ENCODE assay signal across 11 cellular contexts in genomic region chr12:1918081-1918874, GRCh38. TPM values are rescaled to one million over a fixed set of nuclear protein-coding genes. Genes with fewer than 3 reads are reported as not detected.
DNase-seq lines count a peak whose midpoint lies in the region; ATAC-seq and TF ChIP-seq lines count a peak whose summit lies in the region.
"Had no signal": no experiment of that assay in that cellular context is flagged by ENCODE, and none has a peak within 500 bp of the region (broad histone marks: within the 10 kb centered on the region; RNA-seq: fewer than 3 reads in every experiment).

TSS of gene CACNA2D4 (minus strand) at chr12:1918652. CDS start at chr12:1918473, 179 bp downstream.

- no CpG with 5 or more reads among the region's 18 CpGs for WGBS in H9 (ENCODE audit: extremely low coverage, insufficient read length, low lambda C conversion rate)

- H3K4me1 ChIP-seq in H9 (ENCODE audit: insufficient read depth, low read length), result no peaks in the 10 kb centered on the region
- peaks cover 11 to 23% of the 10 kb centered on the region in 2 donors for H3K4me1 ChIP-seq in naive thymus-derived CD4-positive, alpha-beta T cell (ENCODE audit: control insufficient read depth in 2 of 2, insufficient read depth in 2 of 2, low read length in 2 of 2)
- H3K4me1 ChIP-seq: pancreas had no signal

- H2AK5ac ChIP-seq in H9 (ENCODE audit: insufficient read length, low read length), result no peak within 1 kb of the TSS

- no peaks in the 10 kb centered on the region for H4K20me1 ChIP-seq in H9 (ENCODE audit: control insufficient read depth, insufficient read depth, insufficient read length)

- H3K79me2 ChIP-seq in H9 (ENCODE audit: insufficient read depth, low read length), result no peaks in the 10 kb centered on the region

- no peaks in the 10 kb centered on the region for H3K23me2 ChIP-seq in H9 (ENCODE audit: insufficient read length, low read depth, low read length, poor library complexity, severe bottlenecking)

- H2AFZ ChIP-seq in H9 (ENCODE audit: low read length), result no peak within 1 kb of the TSS

- no peak within 1 kb of the TSS for H3K27ac ChIP-seq in H9 (ENCODE audit: insufficient read length, low read depth, low read length)
- no peak within 1 kb of the TSS for H3K27ac ChIP-seq in naive thymus-derived CD4-positive, alpha-beta T cell (ENCODE audit: low read depth, low read length)

- H3K27me3 ChIP-seq in H9 (ENCODE audit: insufficient read depth, low read length), result no peaks in the 10 kb centered on the region
- H3K27me3 ChIP-seq in naive thymus-derived CD4-positive, alpha-beta T cell (ENCODE audit: control insufficient read depth in 2 of 2, insufficient read depth in 2 of 2, low read length in 2 of 2), result no peaks in the 10 kb centered on the region
- H3K27me3 ChIP-seq: pancreas had no signal

- H3K4me1 Mint-ChIP-seq in H9 (peaks cover 16 to 51% of the 10 kb centered on the region in 2 experiments), brain (peaks cover 54% of the 10 kb centered on the region), HFFc6 (ENCODE audit: low read depth) (no peaks in the 10 kb centered on the region; the same call in 1 of the 2 replicates)
- H3K4me1 Mint-ChIP-seq in naive thymus-derived CD4-positive, alpha-beta T cell, result peaks cover 18 to 43% (median 33%) of the 10 kb centered on the region in 7 donors

- no peak within 1 kb of the TSS for H3K14ac ChIP-seq in H9 (ENCODE audit: insufficient read depth, low read length)

- no peak within 1 kb of the TSS for H3K4ac ChIP-seq in H9 (ENCODE audit: low read depth, low read length)

- no peak within 1 kb of the TSS for H3K4me3 ChIP-seq in naive thymus-derived CD4-positive, alpha-beta T cell (ENCODE audit: low read length)

- H3K36me3 ChIP-seq in naive thymus-derived CD4-positive, alpha-beta T cell (ENCODE audit: control insufficient read depth in 2 of 3, insufficient read depth in 3 of 3, low read length in 3 of 3), result no peaks in the 10 kb centered on the region
- H3K36me3 ChIP-seq: pancreas had no signal

- H3K9ac ChIP-seq in H9 (ENCODE audit: extremely low read depth, insufficient read length, low read length), result no peak within 1 kb of the TSS

- H3T11ph ChIP-seq in H9 (ENCODE audit: low read length), result no peak within 1 kb of the TSS

- no peak within 1 kb of the TSS for H2BK20ac ChIP-seq in H9 (ENCODE audit: low read depth, low read length, poor library complexity, severe bottlenecking)

- ATAC-seq in naive thymus-derived CD4-positive, alpha-beta T cell, result no peak
- ATAC-seq in GM19023 (IDR thresholded peaks at IDR 0.05; ENCODE audit: unreplicated experiment), result no peak
- ATAC-seq: stimulated activated naive CD8-positive, alpha-beta T cell treated with anti-CD3 and anti-CD28 coated beads, Interleukin-15, amount 100 ng/mL, for 72 hours had no signal

- H3K36me3 Mint-ChIP-seq in H9 (ENCODE audit: insufficient read depth in 1 of 3, low read depth in 3 of 3) (no peaks in the 10 kb centered on the region; a peak in 1 of 7 replicates), brain (no peaks in the 10 kb centered on the region), HFFc6 (ENCODE audit: low read depth) (no peaks in the 10 kb centered on the region)
- H3K36me3 Mint-ChIP-seq in naive thymus-derived CD4-positive, alpha-beta T cell, result peaks cover 0 to 7% (median 0%) of the 10 kb centered on the region in 5 donors

- POLR2A ChIA-PET in naive thymus-derived CD4-positive, alpha-beta T cell (lab: Charles Lee), result interaction anchor here (0.6 to 1.3 kb wide), 4 partner anchors 36 to 123 kb away, joined by 3 to 4 read pairs (median 3); no protein-coding TSS in a partner anchor

- no peak within 1 kb of the TSS for H3K56ac ChIP-seq in H9 (ENCODE audit: insufficient read length, low read depth, low read length)

- intact Hi-C loops in naive thymus-derived CD4-positive, alpha-beta T cell (cut with micrococcal nuclease), result no loop called here

- H3K18ac ChIP-seq in H9 (ENCODE audit: insufficient read length, low read depth, low read length), result no peak within 1 kb of the TSS

- H3K23ac ChIP-seq in H9 (ENCODE audit: insufficient read length, low read depth, low read length), result no peak within 1 kb of the TSS

- no peak within 1 kb of the TSS for H4K5ac ChIP-seq in H9 (ENCODE audit: insufficient read length, low read depth, low read length)

- no peak within 1 kb of the TSS for H2BK120ac ChIP-seq in H9 (ENCODE audit: low read depth, low read length, poor library complexity, severe bottlenecking)

- no peak within 1 kb of the TSS for H2BK5ac ChIP-seq in H9 (ENCODE audit: insufficient read length, low read length)

- CTCF ChIA-PET in naive thymus-derived CD4-positive, alpha-beta T cell (lab: Charles Lee), result interaction anchor here (1.0 to 1.2 kb wide), 2 partner anchors 21 to 22 kb away, joined by 3 to 5 read pairs; no protein-coding TSS in a partner anchor

- no peak within 1 kb of the TSS for H3K4me2 ChIP-seq in H9 (ENCODE audit: insufficient read depth, insufficient read length, low read length)

- no peaks in the 10 kb centered on the region for H3K9me3 ChIP-seq in H9 (ENCODE audit: control insufficient read depth, low read depth, low read length)
- no peaks in the 10 kb centered on the region for H3K9me3 ChIP-seq in naive thymus-derived CD4-positive, alpha-beta T cell (ENCODE audit: control insufficient read depth in 2 of 3, low read length in 3 of 3)
- H3K9me3 ChIP-seq: pancreas had no signal

- H3K27me3 Mint-ChIP-seq in H9 (ENCODE audit: low read depth) (no peaks in the 10 kb centered on the region; the same call in none of the 2 replicates), brain (peaks cover 5% of the 10 kb centered on the region), HFFc6 (ENCODE audit: insufficient read depth) (peaks cover 24% of the 10 kb centered on the region)
- peaks cover 0 to 29% (median 4%) of the 10 kb centered on the region in 5 donors for H3K27me3 Mint-ChIP-seq in naive thymus-derived CD4-positive, alpha-beta T cell

- no peak within 1 kb of the TSS for H2BK12ac ChIP-seq in H9 (ENCODE audit: insufficient read length, low read depth, low read length)

- no peaks in the 10 kb centered on the region for H3K9me3 Mint-ChIP-seq in H9
- H3K9me3 Mint-ChIP-seq in brain, result peaks cover 0 to 4% (median 0%) of the 10 kb centered on the region in 5 experiments
- H3K9me3 Mint-ChIP-seq in naive thymus-derived CD4-positive, alpha-beta T cell, result no peaks in the 10 kb centered on the region
- no peaks in the 10 kb centered on the region for H3K9me3 Mint-ChIP-seq in HFFc6
- H3K9me3 Mint-ChIP-seq: stimulated activated naive CD8-positive, alpha-beta T cell treated with anti-CD3 and anti-CD28 coated beads, Interleukin-15, amount 100 ng/mL, for 72 hours had no signal

- DNase-seq in AG20443 (ENCODE audit: low spot score) (peak; percentile 9), H9 (peak; percentile 34), HFFc6 (no peak), DMS79 (lab: John Stamatoyannopoulos, UW) (no peak), NCI-H1436 (lab: John Stamatoyannopoulos, UW) (no peak)
- DNase-seq in naive thymus-derived CD4-positive, alpha-beta T cell, result no peak
- DNase-seq: NCI-H748 treated with DMSO at 0.1 percent for 48 hours; stimulated activated naive CD8-positive, alpha-beta T cell treated with anti-CD3 and anti-CD28 coated beads, Interleukin-15, amount 100 ng/mL, for 72 hours had no signal

- H4K91ac ChIP-seq in H9 (ENCODE audit: insufficient read length, low read depth, low read length), result no peak within 1 kb of the TSS

- no peak within 1 kb of the TSS for H4K8ac ChIP-seq in H9 (replicated peaks; ENCODE audit: insufficient read length, low read depth, low read length)

- H2BK15ac ChIP-seq in H9 (ENCODE audit: low read depth, low read length), result no peak within 1 kb of the TSS

- no peaks in the 10 kb centered on the region for H3K79me1 ChIP-seq in H9 (ENCODE audit: insufficient read depth, low read depth, low read length, poor library complexity, severe bottlenecking)

- H3K27ac Mint-ChIP-seq in H9 (peak within 1 kb of the TSS in 1 of 3 experiments; percentile 11; a peak in 3 of 7 replicates), brain (peak within 1 kb of the TSS in 3 of 5 experiments; percentile 66 to 82 (median 73)), HFFc6 (no peak within 1 kb of the TSS)
- H3K27ac Mint-ChIP-seq in naive thymus-derived CD4-positive, alpha-beta T cell, result peak within 1 kb of the TSS in 3 of 9 donors; percentile 28 to 84 (median 78)
- H3K27ac Mint-ChIP-seq: stimulated activated naive CD8-positive, alpha-beta T cell treated with anti-CD3 and anti-CD28 coated beads, Interleukin-15, amount 100 ng/mL, for 72 hours had no signal

- TF ChIP-seq CTCF in H9 (conservative IDR thresholded peaks at IDR 0.05), result no peak
- TF ChIP-seq CTCF in brain (conservative IDR thresholded peaks at IDR 0.05), result no peak
- no peak for TF ChIP-seq CTCF in HFFc6 (IDR thresholded peaks at IDR 0.05)

- H3K4me3 Mint-ChIP-seq in H9 (peak within 1 kb of the TSS in 1 of 2 experiments; percentile 32; a peak in 2 of 5 replicates), brain (peak within 1 kb of the TSS in 2 of 5 experiments; percentile 52 to 56), HFFc6 (no peak within 1 kb of the TSS)
- H3K4me3 Mint-ChIP-seq in naive thymus-derived CD4-positive, alpha-beta T cell, result peak within 1 kb of the TSS in 7 of 10 donors; percentile 23 to 53 (median 33)
- H3K4me3 Mint-ChIP-seq: stimulated activated naive CD8-positive, alpha-beta T cell treated with anti-CD3 and anti-CD28 coated beads, Interleukin-15, amount 100 ng/mL, for 72 hours had no signal

RNA-seq across cellular contexts. Expression of gene CACNA2D4, which starts in this region (rescaled TPM):
- total RNA-seq in H9 (2021), result 0.61 and 0.79 TPM in 2 replicates
- polyA plus RNA-seq in brain (ENCODE audit: insufficient read depth, low read depth, low replicate concordance), result not detected
- 10 to 100 TPM in 3 of 5 experiments, 1 to 10 TPM in 2; 9.0 to 23.4 (median 10.1) TPM for total RNA-seq in naive thymus-derived CD4-positive, alpha-beta T cell
- 1 to 10 TPM; 4.9 to 5.7 TPM for polyA plus RNA-seq in naive thymus-derived CD4-positive, alpha-beta T cell
- under 1 TPM in 4 of 6 experiments, not detected in 2; 0.07 to 0.26 (median 0.23) TPM for total RNA-seq in HFFc6 (2021; fragmentation: NEBNext Ultra II Directional; extraction: Animal tissue kit (Norgen Biotek cat#: 25700))

Comparison
In these comparisons a context has a peak if more than half of its experiments do, and no peak if none do; other contexts are left out.
1. Peak in DNase-seq in H9; RNA of the gene not detected or under 1 TPM.